In genomic region chr3:178807694-178808093, GRCh38 we compare ENCODE assay signal across 24 cellular contexts.
"Had no signal": no experiment of that assay in that cellular context is flagged by ENCODE, and none has a peak within 500 bp of the region (broad histone marks: within the 10 kb centered on the region; RNA-seq: fewer than 3 reads in every experiment).

No MANE protein-coding gene starts in this region.

- H3K27me3 Mint-ChIP-seq: stimulated activated memory B cell treated with anti-CD40 and anti-IgM and Interleukin-4, amounts not matched to agents 10 μg/mL and 1 μg/mL and 100 μg/mL, for 72 hours; stimulated activated naive B cell treated with anti-CD40 and anti-IgM and Interleukin-4, amounts not matched to agents 10 μg/mL and 1 μg/mL and 100 μg/mL, for 72 hours; stimulated activated naive CD8-positive, alpha-beta T cell treated with anti-CD3 and anti-CD28 coated beads, Interleukin-15, amount 100 ng/mL, for 72 hours; stimulated activated naive CD8-positive, alpha-beta T cell treated with anti-CD3 and anti-CD28 coated beads, Interleukin-15, Interleukin-2, amounts not matched to agents 100 ng/mL and 50 ng/mL, for 24 hours; type B pancreatic cell had no signal

- H3K4me1 Mint-ChIP-seq: stimulated activated effector memory CD8-positive, alpha-beta T cell treated with anti-CD3 and anti-CD28 coated beads, Interleukin-12 subunit alpha, Interleukin-12 subunit beta, amount 100 ng/mL, for 72 hours; stimulated activated memory B cell treated with anti-CD40 and anti-IgM and Interleukin-4, amounts not matched to agents 10 μg/mL and 1 μg/mL and 100 μg/mL, for 72 hours; stimulated activated naive B cell treated with anti-CD40 and anti-IgM and Interleukin-4, amounts not matched to agents 10 μg/mL and 1 μg/mL and 100 μg/mL, for 72 hours; stimulated activated naive CD8-positive, alpha-beta T cell treated with anti-CD3 and anti-CD28 coated beads, Interleukin-15, amount 100 ng/mL, for 72 hours had no signal

- DNase-seq: stimulated activated CD4-positive, alpha-beta T cell treated with anti-CD3 and anti-CD28 coated beads, Interleukin-2, amount 100 ng/mL, for 48 hours; stimulated activated CD4-positive, alpha-beta T cell treated with anti-CD3 and anti-CD28 coated beads, Interleukin-4, amount 100 ng/mL, for 1 hour; stimulated activated CD4-positive, alpha-beta T cell treated with anti-CD3 and anti-CD28 coated beads, Interleukin-4, amount 100 ng/mL, for 24 hours; stimulated activated CD4-positive, alpha-beta T cell treated with anti-CD3 and anti-CD28 coated beads, Interleukin-4, amount 100 ng/mL, for 4 hours; stimulated activated CD8-positive, alpha-beta memory T cell treated with anti-CD3 and anti-CD28 coated beads, Interleukin-4, amount 100 ng/mL, for 48 hours; stimulated activated naive B cell treated with anti-CD40 and anti-IgM and Interleukin-4, amounts not matched to agents 10 μg/mL and 1 μg/mL and 100 μg/mL, for 72 hours; stimulated activated naive CD4-positive, alpha-beta T cell; stimulated activated naive CD4-positive, alpha-beta T cell treated with Interleukin-2 at 50 U/mL for 16 hours; stimulated activated naive CD8-positive, alpha-beta T cell treated with anti-CD3 and anti-CD28 coated beads, Interleukin-15, amount 100 ng/mL, for 72 hours; stimulated activated naive CD8-positive, alpha-beta T cell treated with anti-CD3 and anti-CD28 coated beads, Interleukin-15, Interleukin-2, amounts not matched to agents 100 U/mL and 50 U/mL, for 24 hours; stomach; substantia nigra; testis; thyroid gland; tibial artery; transverse colon; trophoblast cell; upper lobe of left lung; upper lobe of right lung; uterus had no signal

- H3K27ac Mint-ChIP-seq: stimulated activated effector memory CD8-positive, alpha-beta T cell treated with anti-CD3 and anti-CD28 coated beads, Interleukin-12 subunit alpha, Interleukin-12 subunit beta, amount 100 ng/mL, for 72 hours; stimulated activated memory B cell treated with anti-CD40 and anti-IgM and Interleukin-4, amounts not matched to agents 10 μg/mL and 1 μg/mL and 100 μg/mL, for 72 hours; stimulated activated naive B cell treated with anti-CD40 and anti-IgM and Interleukin-4, amounts not matched to agents 10 μg/mL and 1 μg/mL and 100 μg/mL, for 72 hours; stimulated activated naive CD8-positive, alpha-beta T cell treated with anti-CD3 and anti-CD28 coated beads, Interleukin-15, amount 100 ng/mL, for 72 hours; stimulated activated naive CD8-positive, alpha-beta T cell treated with anti-CD3 and anti-CD28 coated beads, Interleukin-15, Interleukin-2, amounts not matched to agents 100 ng/mL and 50 ng/mL, for 24 hours; type B pancreatic cell had no signal

- H3K9me3 Mint-ChIP-seq: stimulated activated memory B cell treated with anti-CD40 and anti-IgM and Interleukin-4, amounts not matched to agents 10 μg/mL and 1 μg/mL and 100 μg/mL, for 72 hours; stimulated activated naive B cell treated with anti-CD40 and anti-IgM and Interleukin-4, amounts not matched to agents 10 μg/mL and 1 μg/mL and 100 μg/mL, for 72 hours; stimulated activated naive CD8-positive, alpha-beta T cell treated with anti-CD3 and anti-CD28 coated beads, Interleukin-15, amount 100 ng/mL, for 72 hours; stimulated activated naive CD8-positive, alpha-beta T cell treated with anti-CD3 and anti-CD28 coated beads, Interleukin-15, Interleukin-2, amounts not matched to agents 100 ng/mL and 50 ng/mL, for 24 hours; type B pancreatic cell had no signal

- H3K36me3 Mint-ChIP-seq: stimulated activated effector memory CD8-positive, alpha-beta T cell treated with anti-CD3 and anti-CD28 coated beads, Interleukin-12 subunit alpha, Interleukin-12 subunit beta, amount 100 ng/mL, for 72 hours; stimulated activated memory B cell treated with anti-CD40 and anti-IgM and Interleukin-4, amounts not matched to agents 10 μg/mL and 1 μg/mL and 100 μg/mL, for 72 hours; stimulated activated naive B cell treated with anti-CD40 and anti-IgM and Interleukin-4, amounts not matched to agents 10 μg/mL and 1 μg/mL and 100 μg/mL, for 72 hours; type B pancreatic cell had no signal

- ATAC-seq: stimulated activated effector memory CD8-positive, alpha-beta T cell treated with anti-CD3 and anti-CD28 coated beads, Interleukin-12 subunit alpha, Interleukin-12 subunit beta, amount 100 ng/mL, for 72 hours; stimulated activated memory B cell treated with anti-CD40 and anti-IgM and Interleukin-4, amounts not matched to agents 10 μg/mL and 1 μg/mL and 100 μg/mL, for 72 hours; stimulated activated naive B cell treated with anti-CD40 and anti-IgM and Interleukin-4, amounts not matched to agents 10 μg/mL and 1 μg/mL and 100 μg/mL, for 72 hours; stimulated activated naive CD8-positive, alpha-beta T cell treated with anti-CD3 and anti-CD28 coated beads, Interleukin-15, amount 100 ng/mL, for 72 hours; stimulated activated naive CD8-positive, alpha-beta T cell treated with anti-CD3 and anti-CD28 coated beads, Interleukin-15, Interleukin-2, amounts not matched to agents 100 U/mL and 50 U/mL, for 24 hours; upper lobe of right lung had no signal

- H3K4me3 Mint-ChIP-seq: stimulated activated effector memory CD8-positive, alpha-beta T cell treated with anti-CD3 and anti-CD28 coated beads, Interleukin-12 subunit alpha, Interleukin-12 subunit beta, amount 100 ng/mL, for 72 hours; stimulated activated memory B cell treated with anti-CD40 and anti-IgM and Interleukin-4, amounts not matched to agents 10 μg/mL and 1 μg/mL and 100 μg/mL, for 72 hours; stimulated activated naive B cell treated with anti-CD40 and anti-IgM and Interleukin-4, amounts not matched to agents 10 μg/mL and 1 μg/mL and 100 μg/mL, for 72 hours; stimulated activated naive CD8-positive, alpha-beta T cell treated with anti-CD3 and anti-CD28 coated beads, Interleukin-15, amount 100 ng/mL, for 72 hours; stimulated activated naive CD8-positive, alpha-beta T cell treated with anti-CD3 and anti-CD28 coated beads, Interleukin-15, Interleukin-2, amounts not matched to agents 100 ng/mL and 50 ng/mL, for 24 hours; type B pancreatic cell had no signal
